In the genomic region with DNA sequence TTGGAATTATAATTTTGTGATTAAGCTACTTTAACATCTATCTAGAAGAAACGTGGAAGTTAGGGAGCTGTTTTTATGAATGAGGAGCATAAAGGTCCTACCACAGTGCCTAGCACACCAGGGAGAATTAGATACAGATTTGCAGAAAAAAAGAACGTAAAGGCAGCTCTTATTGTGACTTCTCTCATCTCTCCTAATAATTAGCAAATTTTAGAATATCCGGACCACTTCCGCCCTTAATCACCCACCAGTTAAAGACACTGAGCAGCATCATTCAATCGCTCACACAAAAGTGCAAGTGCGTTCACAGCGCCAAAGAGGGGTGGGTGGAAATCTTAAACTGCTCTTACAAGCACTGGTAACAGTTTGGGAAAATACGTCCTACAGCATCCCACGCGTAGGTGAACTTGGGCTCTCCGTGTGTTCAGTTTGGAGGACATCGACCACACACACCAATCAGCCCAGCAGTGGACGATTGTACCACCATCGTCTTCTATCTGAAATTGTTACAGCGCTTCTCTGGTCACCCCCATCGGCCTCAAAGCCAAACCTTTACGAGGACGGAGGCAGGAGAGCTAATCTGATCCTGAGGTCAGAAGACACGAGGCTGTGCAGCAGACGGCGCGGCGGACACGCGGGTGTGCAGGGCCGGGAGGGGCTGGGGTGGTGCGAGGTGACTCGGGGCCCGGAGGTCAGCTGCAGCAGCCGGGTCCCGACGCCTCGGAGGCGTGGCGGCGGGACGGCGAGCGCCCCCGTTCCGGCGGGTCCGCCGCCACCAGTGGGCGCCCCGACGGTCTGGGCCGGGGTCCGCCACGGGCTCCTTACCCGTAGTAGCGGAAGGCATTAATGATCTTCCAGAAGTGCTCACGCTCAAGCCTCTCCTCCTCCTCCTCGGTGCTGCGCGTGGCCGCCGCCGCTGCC, we compare ENCODE assay signal across 8 cellular contexts. TPM values are rescaled to one million over a fixed set of nuclear protein-coding genes. Genes with fewer than 3 reads are reported as not detected.
DNase-seq lines count a peak whose midpoint lies in the region; ATAC-seq and TF ChIP-seq lines count a peak whose summit lies in the region.

No MANE protein-coding gene starts in this region.

- H3K27ac Mint-ChIP-seq in stimulated activated effector memory CD8-positive, alpha-beta T cell treated with anti-CD3 and anti-CD28 coated beads, Interleukin-12 subunit alpha, Interleukin-12 subunit beta, amount 100 ng/mL, for 72 hours, result peak overlapping the region; percentile 90

- H3K4me1 Mint-ChIP-seq in stimulated activated effector memory CD8-positive, alpha-beta T cell treated with anti-CD3 and anti-CD28 coated beads, Interleukin-12 subunit alpha, Interleukin-12 subunit beta, amount 100 ng/mL, for 72 hours, result peaks cover 44% of the 10 kb centered on the region

- no peaks in the 10 kb centered on the region for H3K36me3 ChIP-seq in muscle layer of colon (ENCODE audit: insufficient read depth, low read length)

- H3K27me3 ChIP-seq in muscle layer of colon (ENCODE audit: control insufficient read depth in 1 of 2, insufficient read depth in 2 of 2, low read length in 2 of 2), result no peaks in the 10 kb centered on the region

- H3K4me1 ChIP-seq in muscle layer of colon (ENCODE audit: insufficient read depth, low read length), result peaks cover 14% of the 10 kb centered on the region

- peak overlapping the region; percentile 79 for H3K4me3 Mint-ChIP-seq in stimulated activated effector memory CD8-positive, alpha-beta T cell treated with anti-CD3 and anti-CD28 coated beads, Interleukin-12 subunit alpha, Interleukin-12 subunit beta, amount 100 ng/mL, for 72 hours

- peak; percentile 55 for ATAC-seq in HG02885 (IDR thresholded peaks at IDR 0.05; ENCODE audit: poor library complexity, unreplicated experiment)
- peak; percentile 61 for ATAC-seq in stimulated activated effector memory CD8-positive, alpha-beta T cell treated with anti-CD3 and anti-CD28 coated beads, Interleukin-12 subunit alpha, Interleukin-12 subunit beta, amount 100 ng/mL, for 72 hours

- DNase-seq in activated effector memory CD4-positive, alpha-beta T cell treated with anti-CD3 and anti-CD28 coated beads, Interleukin-2, amount 50 U/mL, for 16 hours, result peak; percentile 82
- no peak for DNase-seq in activated effector memory CD4-positive, alpha-beta T cell treated with Interleukin-2 at 50 U/mL for 16 hours
- DNase-seq in NCI-H460 (ENCODE audit: extremely low read depth, low read depth), result peak; percentile 30
- peak; percentile 18 to 35 (median 29) for DNase-seq in activated CD8-positive, alpha-beta memory T cell treated with anti-CD3 and anti-CD28 coated beads for 48 hours (ENCODE audit: low read depth in 2 of 3, low spot score in 2 of 3)
- DNase-seq in epithelial cell of proximal tubule (ENCODE audit: low read depth), result no peak
- peak in 1 of 2 donors; percentile 44 for DNase-seq in stimulated activated effector memory CD8-positive, alpha-beta T cell treated with anti-CD3 and anti-CD28 coated beads, Interleukin-12 subunit alpha, Interleukin-12 subunit beta, amount 100 ng/mL, for 72 hours (ENCODE audit: low spot score in 2 of 2)

- TF ChIP-seq CTCF in epithelial cell of proximal tubule (conservative IDR thresholded peaks at IDR 0.05; ENCODE audit: low read depth, low read length), result no peak

- H3K4me3 ChIP-seq in epithelial cell of proximal tubule (ENCODE audit: low read depth, low read length), result peak overlapping the region; percentile 82
- H3K4me3 ChIP-seq in muscle layer of colon (ENCODE audit: low read depth in 1 of 2, low read length in 2 of 2), result peak overlapping the region; percentile 70 to 99

- H3K9me3 ChIP-seq in muscle layer of colon (ENCODE audit: low read length), result no peaks in the 10 kb centered on the region

- peaks cover 8% of the 10 kb centered on the region for H3K36me3 Mint-ChIP-seq in stimulated activated effector memory CD8-positive, alpha-beta T cell treated with anti-CD3 and anti-CD28 coated beads, Interleukin-12 subunit alpha, Interleukin-12 subunit beta, amount 100 ng/mL, for 72 hours

- H3K9ac ChIP-seq in muscle layer of colon (ENCODE audit: low read length), result peak overlapping the region; percentile 51

- H3K9me3 Mint-ChIP-seq in stimulated activated effector memory CD8-positive, alpha-beta T cell treated with anti-CD3 and anti-CD28 coated beads, Interleukin-12 subunit alpha, Interleukin-12 subunit beta, amount 100 ng/mL, for 72 hours, result no peaks in the 10 kb centered on the region

- peak overlapping the region; percentile 96 for H3K27ac ChIP-seq in muscle layer of colon (ENCODE audit: low read depth, low read length)

RNA-seq across cellular contexts. Expression of gene CARNMT1, which starts 0.6 kb away (rescaled TPM):
- total RNA-seq in NCI-H460 (2014; rRNA removed; shearing (Covaris generic)), result 45.7 and 49.0 TPM in 2 replicates
- 26.9 and 39.1 TPM in 2 replicates for polyA plus RNA-seq in NCI-H460 (2014; cell fraction: nucleus; rRNA removed)
- 18.4 and 24.2 TPM in 2 replicates for total RNA-seq in epithelial cell of proximal tubule

Comparison
In these comparisons a context has a peak if more than half of its experiments do, and no peak if none do; other contexts are left out.
1. DNase-seq: peak in activated effector memory CD4-positive, alpha-beta T cell treated with anti-CD3 and anti-CD28 coated beads, Interleukin-2, amount 50 U/mL, for 16 hours (single experiment), NCI-H460 (single experiment) and activated CD8-positive, alpha-beta memory T cell treated with anti-CD3 and anti-CD28 coated beads for 48 hours (3 of 3); none in activated effector memory CD4-positive, alpha-beta T cell treated with Interleukin-2 at 50 U/mL for 16 hours (single experiment) and epithelial cell of proximal tubule (single experiment).